ENCODE assay signal across 27 cellular contexts in genomic region chr4:106816501-106816900, GRCh38.
DNase-seq lines count a peak whose midpoint lies in the region; ATAC-seq and TF ChIP-seq lines count a peak whose summit lies in the region.
"Had no signal": no experiment of that assay in that cellular context is flagged by ENCODE, and none has a peak within 500 bp of the region (broad histone marks: within the 10 kb centered on the region; RNA-seq: fewer than 3 reads in every experiment).

No MANE protein-coding gene starts in this region.

- in situ Hi-C loops in astrocyte of the spinal cord (cut with HindIII; ENCODE audit: low sequenced_read_pairs) = no loop called here

- TF ChIP-seq CTCF in AG10803 (conservative IDR thresholded peaks at IDR 0.05; ENCODE audit: low read length) = no peak
- no peak for TF ChIP-seq CTCF in astrocyte of the spinal cord (IDR thresholded peaks at IDR 0.05; ENCODE audit: low read depth, low read length)

- ATAC-seq in HG03520 (IDR thresholded peaks at IDR 0.05; ENCODE audit: unreplicated experiment) = no peak
- ATAC-seq in HG02642 (IDR thresholded peaks at IDR 0.05; ENCODE audit: poor library complexity, unreplicated experiment) = no peak
- ATAC-seq: GM12878; naive thymus-derived CD4-positive, alpha-beta T cell; right lobe of liver; stimulated activated effector memory CD8-positive, alpha-beta T cell treated with anti-CD3 and anti-CD28 coated beads, Interleukin-12 subunit alpha, Interleukin-12 subunit beta, amount 100 ng/mL, for 72 hours had no signal

- DNase-seq in AG10803 (ENCODE audit: low read depth) (peak; percentile 86), LHCN-M2 (ENCODE audit: low read depth) (peak; percentile 6), astrocyte of the spinal cord (ENCODE audit: low read depth, low spot score) (peak; percentile 32), kidney glomerular epithelial cell (lab: John Stamatoyannopoulos, UW) (peak; percentile 1), NCI-H2029 treated with DMSO at 0.1 percent for 48 hours (lab: John Stamatoyannopoulos, UW) (no peak), NCI-H1105 (lab: John Stamatoyannopoulos, UW) (no peak)
- DNase-seq: activated CD4-positive, alpha-beta T cell treated with anti-CD3 and anti-CD28 coated beads for 1 hour; activated naive CD4-positive, alpha-beta T cell treated with anti-CD3 and anti-CD28 coated beads, Interleukin-2, amount 50 U/mL, for 16 hours; activated T-cell treated with anti-CD3 and anti-CD28 coated beads, Interleukin-2, amount 50 U/mL, for 48 hours; CD4-positive, alpha-beta memory T cell; dermis blood vessel endothelial cell; GF-D8; Kasumi-1; mesenchymal stem cell; naive thymus-derived CD4-positive, alpha-beta T cell; NCI-H1092 treated with DMSO at 0.1 percent for 48 hours; NCI-H2107; NCI-H510A; ovary; right lobe of liver; RPMI8226; T-helper 9 cell; testis had no signal

- no peak overlapping the region for H3K4me3 ChIP-seq in AG10803 (ENCODE audit: low read length)
- no peak overlapping the region for H3K4me3 ChIP-seq in astrocyte of the spinal cord (ENCODE audit: low read depth, low read length)
- H3K4me3 ChIP-seq: GM12878, ovary, right lobe of liver, testis had no signal

Comparison
In these comparisons a context has a peak if more than half of its experiments do, and no peak if none do; other contexts are left out.
1. DNase-seq: peak in AG10803 (single experiment), LHCN-M2 (single experiment), astrocyte of the spinal cord (single experiment) and kidney glomerular epithelial cell (single experiment); none in NCI-H2029 treated with DMSO at 0.1 percent for 48 hours (single experiment) and NCI-H1105 (single experiment).